10 cellular contexts compared by ENCODE assay signal in genomic region chr6:41257369-41258195, GRCh38. TPM values are rescaled to one million over a fixed set of nuclear protein-coding genes. Genes with fewer than 3 reads are reported as not detected.
DNase-seq lines count a peak whose midpoint lies in the region; ATAC-seq and TF ChIP-seq lines count a peak whose summit lies in the region.
"Had no signal": no experiment of that assay in that cellular context is flagged by ENCODE, and none has a peak within 500 bp of the region (broad histone marks: within the 10 kb centered on the region; RNA-seq: fewer than 3 reads in every experiment).

No MANE protein-coding gene starts in this region.

- no peak overlapping the region for H3K4me3 ChIP-seq in HEK293 (ENCODE audit: low read depth, low read length)
- H3K4me3 ChIP-seq: ascending aorta had no signal

- TF ChIP-seq CTCF in HEK293 (tag by site-specific recombination; IDR thresholded peaks at IDR 0.05), result no peak

- peaks cover 29% of the 10 kb centered on the region for H3K27me3 Mint-ChIP-seq in activated naive CD4-positive, alpha-beta T cell treated with anti-CD3 and anti-CD28 coated beads, Interleukin-2, amount 10 ng/mL, durations not matched to agents 7 days and 5 days

- H3K36me3 Mint-ChIP-seq in activated naive CD4-positive, alpha-beta T cell treated with anti-CD3 and anti-CD28 coated beads, Interleukin-2, amount 10 ng/mL, durations not matched to agents 7 days and 5 days, result peaks cover 4% of the 10 kb centered on the region

- H3K4me1 Mint-ChIP-seq in activated naive CD4-positive, alpha-beta T cell treated with anti-CD3 and anti-CD28 coated beads, Interleukin-2, amount 10 ng/mL, durations not matched to agents 7 days and 5 days, result peaks cover 7% of the 10 kb centered on the region

- no peak overlapping the region for H3K4me3 Mint-ChIP-seq in activated naive CD4-positive, alpha-beta T cell treated with anti-CD3 and anti-CD28 coated beads, Interleukin-2, amount 10 ng/mL, durations not matched to agents 7 days and 5 days

- no peaks in the 10 kb centered on the region; the same call in 1 of the 2 replicates for H3K9me3 ChIP-seq in HEK293 (ENCODE audit: control insufficient read depth, insufficient read depth, low read depth, low read length)

- intact Hi-C loops in left cardiac atrium (cut with DNase I), result no loop called here

- no peaks in the 10 kb centered on the region for H3K36me3 ChIP-seq in HEK293 (ENCODE audit: control insufficient read depth in 2 of 2, insufficient read depth in 1 of 2, low read length in 2 of 2)
- H3K36me3 ChIP-seq: ascending aorta had no signal

- DNase-seq in NCI-H446 treated with DMSO at 0.1 percent for 48 hours (lab: John Stamatoyannopoulos, UW), result peak; percentile 10
- peak; percentile 67 for DNase-seq in dermis blood vessel endothelial cell
- peak; percentile 31 for DNase-seq in renal cortical epithelial cell (ENCODE audit: low read depth)
- no peak for DNase-seq in activated naive CD4-positive, alpha-beta T cell treated with anti-CD3 and anti-CD28 coated beads, Interleukin-2, amount 10 ng/mL, durations not matched to agents 7 days and 5 days
- DNase-seq in left cardiac atrium, result no peak

- POLR2A ChIA-PET in HEK293 (lab: Yijun Ruan, JAX), result interaction anchor here (0.8 kb wide), 1 partner anchor 235 kb away, joined by 9 read pairs; no protein-coding TSS in a partner anchor

- ATAC-seq in left cardiac atrium (no peak), HG03175 (IDR thresholded peaks at IDR 0.05; ENCODE audit: unreplicated experiment) (no peak), GM18861 (IDR thresholded peaks at IDR 0.05; ENCODE audit: unreplicated experiment) (no peak)

- CTCF ChIA-PET in HEK293 (lab: Yijun Ruan, JAX), result interaction anchor here (0.9 to 1.8 kb wide), 3 partner anchors 15 to 49 kb away, joined by 3 to 6 read pairs (median 4); no protein-coding TSS in a partner anchor
- CTCF ChIA-PET in activated naive CD4-positive, alpha-beta T cell treated with anti-CD3 and anti-CD28 coated beads, Interleukin-2, amount 10 ng/mL, durations not matched to agents 7 days and 5 days (lab: Charles Lee), result interaction anchor here (0.8 kb wide), 1 partner anchor 15 kb away, joined by 3 read pairs; no protein-coding TSS in a partner anchor

- H3K27ac ChIP-seq in HEK293 (ENCODE audit: extremely low read depth, low read depth, low read length), result peak overlapping the region; percentile 80
- H3K27ac ChIP-seq: ascending aorta had no signal

- H3K27ac Mint-ChIP-seq in activated naive CD4-positive, alpha-beta T cell treated with anti-CD3 and anti-CD28 coated beads, Interleukin-2, amount 10 ng/mL, durations not matched to agents 7 days and 5 days, result no peak overlapping the region

- peaks cover 24% of the 10 kb centered on the region for H3K4me1 ChIP-seq in HEK293 (ENCODE audit: control insufficient read depth, insufficient read depth, low read length)
- H3K4me1 ChIP-seq: ascending aorta had no signal

- peaks cover 24% of the 10 kb centered on the region for H3K9me3 Mint-ChIP-seq in activated naive CD4-positive, alpha-beta T cell treated with anti-CD3 and anti-CD28 coated beads, Interleukin-2, amount 10 ng/mL, durations not matched to agents 7 days and 5 days

TF ChIP-seq in HEK293, 187 proteins besides CTCF, POLR2A, EP300 and RAD21 (continues in another document):
- TF ChIP-seq ZNF155 (tag by site-specific recombination; IDR thresholded peaks at IDR 0.05) (no peak), ZNF501 (tag by site-specific recombination; IDR thresholded peaks at IDR 0.05) (peak; percentile 27; the same call in 1 of the 2 replicates), ZNF302 (tag by site-specific recombination; IDR thresholded peaks at IDR 0.05; ENCODE audit: low read depth) (no peak), ZNF311 (tag by site-specific recombination; IDR thresholded peaks at IDR 0.05; ENCODE audit: borderline replicate concordance) (no peak), ZNF280C (tag by site-specific recombination; IDR thresholded peaks at IDR 0.05) (no peak), WT1 (tag by site-specific recombination; IDR thresholded peaks at IDR 0.05) (peak; percentile 75), ZNF600 (tag by site-specific recombination; IDR thresholded peaks at IDR 0.05) (0 out of 2 replicates have a peak, but pooled peaks have one; percentile 15), ZFP3 (tag by site-specific recombination; IDR thresholded peaks at IDR 0.05; ENCODE audit: low read depth) (no peak), MYNN (tag by site-specific recombination; IDR thresholded peaks at IDR 0.05; ENCODE audit: borderline replicate concordance) (no peak), ZNF24 (tag by site-specific recombination; IDR thresholded peaks at IDR 0.05) (no peak), ZNF2 (tag by site-specific recombination; IDR thresholded peaks at IDR 0.05) (0 out of 2 replicates have a peak, but pooled peaks have one; percentile 22), ZNF341 (tag by site-specific recombination; IDR thresholded peaks at IDR 0.05; ENCODE audit: low read depth) (no peak), ZNF138 (tag by site-specific recombination; IDR thresholded peaks at IDR 0.05; ENCODE audit: borderline replicate concordance) (no peak), ZNF777 (tag by site-specific recombination; IDR thresholded peaks at IDR 0.05; ENCODE audit: borderline replicate concordance) (no peak), ZNF585B (tag by site-specific recombination; IDR thresholded peaks at IDR 0.05) (no peak), ZNF37A (tag by site-specific recombination; IDR thresholded peaks at IDR 0.05) (no peak), ZNF292 (tag by site-specific recombination; IDR thresholded peaks at IDR 0.05; ENCODE audit: borderline replicate concordance, low read depth) (no peak), ZSCAN16 (tag by site-specific recombination; IDR thresholded peaks at IDR 0.05) (no peak)
- TF ChIP-seq, protein P1, sequence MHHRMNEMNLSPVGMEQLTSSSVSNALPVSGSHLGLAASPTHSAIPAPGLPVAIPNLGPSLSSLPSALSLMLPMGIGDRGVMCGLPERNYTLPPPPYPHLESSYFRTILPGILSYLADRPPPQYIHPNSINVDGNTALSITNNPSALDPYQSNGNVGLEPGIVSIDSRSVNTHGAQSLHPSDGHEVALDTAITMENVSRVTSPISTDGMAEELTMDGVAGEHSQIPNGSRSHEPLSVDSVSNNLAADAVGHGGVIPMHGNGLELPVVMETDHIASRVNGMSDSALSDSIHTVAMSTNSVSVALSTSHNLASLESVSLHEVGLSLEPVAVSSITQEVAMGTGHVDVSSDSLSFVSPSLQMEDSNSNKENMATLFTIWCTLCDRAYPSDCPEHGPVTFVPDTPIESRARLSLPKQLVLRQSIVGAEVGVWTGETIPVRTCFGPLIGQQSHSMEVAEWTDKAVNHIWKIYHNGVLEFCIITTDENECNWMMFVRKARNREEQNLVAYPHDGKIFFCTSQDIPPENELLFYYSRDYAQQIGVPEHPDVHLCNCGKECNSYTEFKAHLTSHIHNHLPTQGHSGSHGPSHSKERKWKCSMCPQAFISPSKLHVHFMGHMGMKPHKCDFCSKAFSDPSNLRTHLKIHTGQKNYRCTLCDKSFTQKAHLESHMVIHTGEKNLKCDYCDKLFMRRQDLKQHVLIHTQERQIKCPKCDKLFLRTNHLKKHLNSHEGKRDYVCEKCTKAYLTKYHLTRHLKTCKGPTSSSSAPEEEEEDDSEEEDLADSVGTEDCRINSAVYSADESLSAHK (tag by site-specific recombination; IDR thresholded peaks at IDR 0.05), result peak; percentile 37; the same call in 1 of the 2 replicates
- TF ChIP-seq, protein P2, sequence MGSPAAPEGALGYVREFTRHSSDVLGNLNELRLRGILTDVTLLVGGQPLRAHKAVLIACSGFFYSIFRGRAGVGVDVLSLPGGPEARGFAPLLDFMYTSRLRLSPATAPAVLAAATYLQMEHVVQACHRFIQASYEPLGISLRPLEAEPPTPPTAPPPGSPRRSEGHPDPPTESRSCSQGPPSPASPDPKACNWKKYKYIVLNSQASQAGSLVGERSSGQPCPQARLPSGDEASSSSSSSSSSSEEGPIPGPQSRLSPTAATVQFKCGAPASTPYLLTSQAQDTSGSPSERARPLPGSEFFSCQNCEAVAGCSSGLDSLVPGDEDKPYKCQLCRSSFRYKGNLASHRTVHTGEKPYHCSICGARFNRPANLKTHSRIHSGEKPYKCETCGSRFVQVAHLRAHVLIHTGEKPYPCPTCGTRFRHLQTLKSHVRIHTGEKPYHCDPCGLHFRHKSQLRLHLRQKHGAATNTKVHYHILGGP (tag by site-specific recombination; IDR thresholded peaks at IDR 0.05), result peak; percentile 74; the same call in 1 of the 2 replicates

RNA-seq across cellular contexts. Expression of gene TREM1, which starts 28.9 kb away (rescaled TPM):
- total RNA-seq in dermis blood vessel endothelial cell (not detected in 2 replicates), renal cortical epithelial cell (not detected in 2 replicates), left cardiac atrium (1 to 10 TPM; 1.7 to 3.0 TPM)
- total RNA-seq: ascending aorta had no signal

RNA-seq across cellular contexts. Expression of gene TREML4, which starts 29.4 kb away (rescaled TPM):
- not detected in 2 replicates for total RNA-seq in dermis blood vessel endothelial cell
- total RNA-seq in renal cortical epithelial cell, result not detected in 2 replicates
- total RNA-seq in left cardiac atrium, result not detected
- total RNA-seq: ascending aorta, lower leg skin had no signal

RNA-seq across cellular contexts. Expression of gene TREML2, which starts 56.6 kb away (rescaled TPM):
- total RNA-seq in dermis blood vessel endothelial cell, result not detected in 2 replicates
- not detected in 2 replicates for total RNA-seq in renal cortical epithelial cell
- under 1 TPM; 0.13 to 0.15 TPM for total RNA-seq in left cardiac atrium
- total RNA-seq: ascending aorta had no signal

Comparison
In these comparisons a context has a peak if more than half of its experiments do, and no peak if none do; other contexts are left out.
1. DNase-seq: peak in NCI-H446 treated with DMSO at 0.1 percent for 48 hours (single experiment), dermis blood vessel endothelial cell (single experiment) and renal cortical epithelial cell (single experiment); none in activated naive CD4-positive, alpha-beta T cell treated with anti-CD3 and anti-CD28 coated beads, Interleukin-2, amount 10 ng/mL, durations not matched to agents 7 days and 5 days (single experiment) and left cardiac atrium (single experiment).